In genomic region chr13:95643009-95643408, GRCh38 we compare ENCODE assay signal across 1 cellular context.
TF ChIP-seq lines count a peak whose summit lies in the region.

No MANE protein-coding gene starts in this region.

TF ChIP-seq in HepG2, 621 proteins besides CTCF, POLR2A, EP300 and RAD21:
- no peak for TF ChIP-seq ZBTB21 (CRISPR knock-in tag; IDR thresholded peaks at IDR 0.05)
- no peak for TF ChIP-seq ZNF883 (CRISPR knock-in tag; IDR thresholded peaks at IDR 0.05; ENCODE audit: not compliant biosample characterization)
